In genomic region chr17:45021607-45022287, GRCh38 we compare ENCODE assay signal across 8 cellular contexts. TPM values are rescaled to one million over a fixed set of nuclear protein-coding genes. Genes with fewer than 3 reads are reported as not detected.
DNase-seq lines count a peak whose midpoint lies in the region; ATAC-seq lines count a peak whose summit lies in the region.

No MANE protein-coding gene starts in this region.

- ATAC-seq in GM19452 (IDR thresholded peaks at IDR 0.05; ENCODE audit: unreplicated experiment) (peak; percentile 69), left colon (peak; percentile 78)
- ATAC-seq in activated CD4-positive, alpha-beta T cell treated with anti-CD3 and anti-CD28 coated beads for 36 hours = peak; percentile 73

- no peaks in the 10 kb centered on the region for H3K9me3 Mint-ChIP-seq in activated CD4-positive, alpha-beta T cell treated with anti-CD3 and anti-CD28 coated beads for 36 hours (ENCODE audit: low read depth)

- CTCF ChIA-PET in activated CD4-positive, alpha-beta T cell treated with anti-CD3 and anti-CD28 coated beads for 36 hours (lab: Charles Lee) = interaction anchor here (0.6 to 5.7 kb wide), 20 partner anchors 10 to 338 kb away, joined by 3 to 84 read pairs (median 6); partner anchors contain the start of gene C1QL1

- H3K4me3 Mint-ChIP-seq in activated CD4-positive, alpha-beta T cell treated with anti-CD3 and anti-CD28 coated beads for 36 hours = no peak overlapping the region

- peaks cover 24% of the 10 kb centered on the region for H3K4me1 Mint-ChIP-seq in activated CD4-positive, alpha-beta T cell treated with anti-CD3 and anti-CD28 coated beads for 36 hours

- H3K27me3 Mint-ChIP-seq in activated CD4-positive, alpha-beta T cell treated with anti-CD3 and anti-CD28 coated beads for 36 hours = peaks cover 31% of the 10 kb centered on the region

- peaks cover 9% of the 10 kb centered on the region for H3K36me3 Mint-ChIP-seq in activated CD4-positive, alpha-beta T cell treated with anti-CD3 and anti-CD28 coated beads for 36 hours (ENCODE audit: low read depth)

- POLR2A ChIA-PET in activated CD4-positive, alpha-beta T cell treated with anti-CD3 and anti-CD28 coated beads for 36 hours (lab: Charles Lee) = no interaction called here

- H3K27ac Mint-ChIP-seq in activated CD4-positive, alpha-beta T cell treated with anti-CD3 and anti-CD28 coated beads for 36 hours = no peak overlapping the region

- intact Hi-C loops in activated CD4-positive, alpha-beta T cell treated with anti-CD3 and anti-CD28 coated beads for 36 hours (cut with DNase I, micrococcal nuclease) = loop anchor here (1.0 to 2.0 kb wide), 6 partner anchors 74 to 246 kb away; partner anchors contain the start of genes KIF18B (in 2 of the 2), EFTUD2 (in 1 of the 2) and PLCD3 (in 1 of the 2)
- intact Hi-C loops in left colon (cut with DNase I, micrococcal nuclease) = loop anchor here in 1 of 2 donors (2.0 to 10.0 kb wide), 2 partner anchors 83 to 101 kb away; no protein-coding TSS in a partner anchor

- DNase-seq in AG08395 (ENCODE audit: low spot score) = peak; percentile 89
- peak; percentile 17 for DNase-seq in NCI-H2107 treated with DMSO at 0.1 percent for 48 hours (lab: John Stamatoyannopoulos, UW; ENCODE audit: unreplicated experiment)
- peak; percentile 83 for DNase-seq in activated CD4-positive, alpha-beta T cell treated with anti-CD3 and anti-CD28 coated beads for 36 hours
- peak; percentile 75 for DNase-seq in cerebellum (ENCODE audit: low spot score)
- DNase-seq in left colon = peak; percentile 56 to 74
- peak; percentile 41 for DNase-seq in stimulated activated CD4-positive, alpha-beta T cell treated with anti-CD3 and anti-CD28 coated beads, Interleukin-2, amount 100 ng/mL, for 4 hours (ENCODE audit: low read depth)
- DNase-seq in NCI-H187 treated with DMSO at 0.1 percent for 48 hours (lab: John Stamatoyannopoulos, UW) = no peak

RNA-seq across cellular contexts. Expression of gene DCAKD, which starts 29.7 kb away (rescaled TPM):
- total RNA-seq in activated CD4-positive, alpha-beta T cell treated with anti-CD3 and anti-CD28 coated beads for 36 hours = 10 to 100 TPM; 34.8 to 36.2 TPM
- total RNA-seq in cerebellum (41.9 TPM), left colon (10 to 100 TPM; 25.7 to 28.1 TPM)

RNA-seq across cellular contexts. Expression of gene NMT1, which starts 39.4 kb away (rescaled TPM):
- 100 to 1,000 TPM; 170 to 175 TPM for total RNA-seq in activated CD4-positive, alpha-beta T cell treated with anti-CD3 and anti-CD28 coated beads for 36 hours
- total RNA-seq in cerebellum (30.4 TPM), left colon (10 to 100 TPM; 48.2 to 69.5 TPM)

RNA-seq across cellular contexts. Expression of gene C1QL1, which starts 53.6 kb away (rescaled TPM):
- total RNA-seq in activated CD4-positive, alpha-beta T cell treated with anti-CD3 and anti-CD28 coated beads for 36 hours = under 1 TPM; 0.37 to 0.83 TPM
- total RNA-seq in cerebellum (4.3 TPM), left colon (1 to 10 TPM in 1 of 2 donors, under 1 TPM in 1; 0.58 to 3.1 TPM)
